In the genomic region with DNA sequence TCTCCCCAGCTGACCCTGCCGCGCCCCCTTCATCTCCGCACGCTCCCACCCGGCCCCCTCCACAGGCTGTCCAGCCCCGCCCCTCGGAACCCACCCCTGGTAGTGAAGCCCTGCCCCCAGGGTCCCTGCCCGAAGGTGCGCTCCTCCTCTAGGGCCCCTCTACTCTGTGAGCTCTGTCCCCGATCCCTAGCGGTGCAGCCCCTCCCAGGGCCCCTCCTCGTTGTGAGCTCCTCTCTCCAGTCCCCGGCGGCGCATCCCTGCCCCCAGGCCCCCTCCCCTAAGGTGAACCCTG, we compare ENCODE assay signal across 1 cellular context.
TF ChIP-seq lines count a peak whose summit lies in the region.

No MANE protein-coding gene starts in this region.

TF ChIP-seq in H1, 55 proteins besides CTCF, POLR2A, EP300 and RAD21:
- TF ChIP-seq, protein P1, sequence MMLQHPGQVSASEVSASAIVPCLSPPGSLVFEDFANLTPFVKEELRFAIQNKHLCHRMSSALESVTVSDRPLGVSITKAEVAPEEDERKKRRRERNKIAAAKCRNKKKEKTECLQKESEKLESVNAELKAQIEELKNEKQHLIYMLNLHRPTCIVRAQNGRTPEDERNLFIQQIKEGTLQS (IDR thresholded peaks at IDR 0.05; ENCODE audit: insufficient read depth, low read depth, low read length), result no peak
- TF ChIP-seq RBBP5 (IDR thresholded peaks at IDR 0.05; ENCODE audit: borderline replicate concordance, low read depth, low read length) (0 out of 2 replicates have a peak, but pooled peaks have one; percentile 0), KDM4A (IDR thresholded peaks at IDR 0.05; ENCODE audit: low read depth, low read length, severe bottlenecking) (peak; percentile 70), SP1 (IDR thresholded peaks at IDR 0.05; ENCODE audit: low read depth, low read length) (peak; percentile 11; the same call in 1 of the 2 replicates), MAFK (IDR thresholded peaks at IDR 0.05; ENCODE audit: low read depth, low read length) (no peak), SAP30 (IDR thresholded peaks at IDR 0.05; ENCODE audit: insufficient read depth, insufficient replicate concordance, low read length) (no peak), CBX8 (IDR thresholded peaks at IDR 0.05; ENCODE audit: borderline replicate concordance, low read depth, low read length) (no peak)
